Comparison of ENCODE assay signal across 10 cellular contexts in the genomic region with DNA sequence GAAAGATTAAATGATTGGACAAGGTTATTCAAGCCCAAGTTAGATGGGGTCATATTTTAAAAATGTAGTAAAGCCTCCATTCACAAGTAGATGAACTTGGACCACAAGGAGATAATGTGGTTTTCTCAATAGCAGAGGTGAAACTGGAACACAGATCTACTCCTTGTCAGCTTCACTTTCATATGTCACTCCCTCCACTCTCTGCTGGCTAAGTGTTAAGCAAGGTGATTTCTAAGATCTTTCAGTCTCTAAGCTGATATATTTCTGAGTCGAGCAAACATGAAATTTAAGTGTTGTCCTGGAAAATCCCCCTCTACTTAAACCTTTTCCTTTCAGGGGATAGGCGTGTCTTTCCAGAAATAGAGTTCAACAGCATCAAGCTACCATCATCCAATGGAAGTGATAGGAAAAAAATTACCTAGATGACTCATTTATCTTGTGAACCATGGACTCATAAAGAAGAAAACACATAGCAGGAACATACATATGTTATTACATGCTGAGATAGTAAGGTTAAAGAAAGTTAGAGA.
DNase-seq lines count a peak whose midpoint lies in the region; ATAC-seq and TF ChIP-seq lines count a peak whose summit lies in the region.
"Had no signal": no experiment of that assay in that cellular context is flagged by ENCODE, and none has a peak within 500 bp of the region (broad histone marks: within the 10 kb centered on the region; RNA-seq: fewer than 3 reads in every experiment).

No MANE protein-coding gene starts in this region.

- no peaks in the 10 kb centered on the region for H3K27me3 Mint-ChIP-seq in activated T-cell treated with anti-CD3 and anti-CD28 coated beads, Interleukin-2, amount 50 U/mL, for 4 hours (ENCODE audit: low read depth)
- no peaks in the 10 kb centered on the region for H3K27me3 Mint-ChIP-seq in type B pancreatic cell

- peaks cover 9% of the 10 kb centered on the region for H3K4me1 Mint-ChIP-seq in activated T-cell treated with anti-CD3 and anti-CD28 coated beads, Interleukin-2, amount 50 U/mL, for 4 hours (ENCODE audit: low read depth)
- peaks cover 10% of the 10 kb centered on the region for H3K4me1 Mint-ChIP-seq in type B pancreatic cell (ENCODE audit: unreplicated experiment)

- intact Hi-C loops in left ventricle myocardium inferior (cut with micrococcal nuclease), result no loop called here

- no peaks in the 10 kb centered on the region for H3K36me3 Mint-ChIP-seq in activated T-cell treated with anti-CD3 and anti-CD28 coated beads, Interleukin-2, amount 50 U/mL, for 4 hours (ENCODE audit: insufficient read depth)
- H3K36me3 Mint-ChIP-seq in type B pancreatic cell, result no peaks in the 10 kb centered on the region

- no peak for DNase-seq in activated T-cell treated with anti-CD3 and anti-CD28 coated beads, Interleukin-2, amount 50 U/mL, for 4 hours
- DNase-seq in activated T-cell treated with anti-CD3 and anti-CD28 coated beads for 4 hours (no peak), left ventricle myocardium inferior (no peak), type B pancreatic cell (ENCODE audit: extremely low spot score, unreplicated experiment) (no peak)
- DNase-seq in stimulated activated naive CD8-positive, alpha-beta T cell treated with anti-CD3 and anti-CD28 coated beads, Interleukin-15, Interleukin-2, amounts not matched to agents 100 U/mL and 50 U/mL, for 24 hours, result no peak
- DNase-seq in activated CD4-positive, alpha-beta T cell treated with anti-CD3 and anti-CD28 coated beads for 4 hours, result no peak
- DNase-seq: ACHN had no signal

- no peaks in the 10 kb centered on the region for H3K27me3 ChIP-seq in left ventricle myocardium inferior (ENCODE audit: low read depth)

- peak; percentile 94 to 96 for ATAC-seq in activated T-cell treated with anti-CD3 and anti-CD28 coated beads, Interleukin-2, amount 50 U/mL, for 4 hours
- ATAC-seq in HG02623 (IDR thresholded peaks at IDR 0.05; ENCODE audit: unreplicated experiment) (peak; percentile 88), HG03565 (IDR thresholded peaks at IDR 0.05; ENCODE audit: unreplicated experiment) (peak; percentile 82)
- peak; percentile 93 for ATAC-seq in stimulated activated naive CD8-positive, alpha-beta T cell treated with anti-CD3 and anti-CD28 coated beads, Interleukin-15, Interleukin-2, amounts not matched to agents 100 U/mL and 50 U/mL, for 24 hours

- TF ChIP-seq CTCF in left ventricle myocardium inferior (IDR thresholded peaks at IDR 0.05; ENCODE audit: borderline replicate concordance) (no peak), type B pancreatic cell (conservative IDR thresholded peaks at IDR 0.05) (no peak)

- H3K4me1 ChIP-seq in left ventricle myocardium inferior, result no peaks in the 10 kb centered on the region

- peaks cover 7% of the 10 kb centered on the region for H3K9me3 ChIP-seq in left ventricle myocardium inferior (replicated peaks)

- H3K4me3 ChIP-seq in left ventricle myocardium inferior, result no peak overlapping the region

- peaks cover 4% of the 10 kb centered on the region for H3K9me3 Mint-ChIP-seq in activated T-cell treated with anti-CD3 and anti-CD28 coated beads, Interleukin-2, amount 50 U/mL, for 4 hours
- peaks cover 12% of the 10 kb centered on the region for H3K9me3 Mint-ChIP-seq in type B pancreatic cell

- no peak overlapping the region for H3K4me3 Mint-ChIP-seq in activated T-cell treated with anti-CD3 and anti-CD28 coated beads, Interleukin-2, amount 50 U/mL, for 4 hours
- H3K4me3 Mint-ChIP-seq in type B pancreatic cell, result no peak overlapping the region

- H3K36me3 ChIP-seq in left ventricle myocardium inferior, result no peaks in the 10 kb centered on the region

- H3K27ac ChIP-seq in left ventricle myocardium inferior (replicated peaks), result no peak overlapping the region
- H3K27ac ChIP-seq: VCaP had no signal

- H3K27ac Mint-ChIP-seq in type B pancreatic cell, result no peak overlapping the region
